ENCODE assay signal across 9 cellular contexts in genomic region chr18:34222396-34223163, GRCh38. TPM values are rescaled to one million over a fixed set of nuclear protein-coding genes. Genes with fewer than 3 reads are reported as not detected.
DNase-seq lines count a peak whose midpoint lies in the region; ATAC-seq, FAIRE-seq and TF ChIP-seq lines count a peak whose summit lies in the region.
"Had no signal": no experiment of that assay in that cellular context is flagged by ENCODE, and none has a peak within 500 bp of the region (broad histone marks: within the 10 kb centered on the region; RNA-seq: fewer than 3 reads in every experiment).

No MANE protein-coding gene starts in this region.

- in situ Hi-C loops in HepG2 (cut with HindIII; ENCODE audit: extremely low pct_ligation_motif_present, low pct_unique_long_range_greater_than_20kb): loop anchor here (10.0 kb wide), 1 partner anchor 102 kb away; no protein-coding TSS in a partner anchor

- CTCF ChIA-PET in HepG2 (lab: Yijun Ruan, JAX; ENCODE audit: low intra/inter-chr PET ratio, low total read pairs): no interaction called here

- H3K4me2 ChIP-seq in HepG2 (ENCODE audit: low read depth, low read length): peak overlapping the region; percentile 59

- no peak for TF ChIP-seq CTCF in HepG2 (CRISPR knock-in tag; IDR thresholded peaks at IDR 0.05)
- TF ChIP-seq CTCF in tibial nerve (IDR thresholded peaks at IDR 0.05): no peak

- BruUV-seq in HepG2 (replicated peaks; lab: Mats Ljungman, UMichigan): no TSS peak

- no peaks in the 10 kb centered on the region for H4K20me1 ChIP-seq in HepG2 (ENCODE audit: insufficient read depth, low read length)

- DNase-seq in DMS153 (lab: John Stamatoyannopoulos, UW) (peak; percentile 58), DMS153 treated with DMSO at 0.1 percent for 48 hours (lab: John Stamatoyannopoulos, UW; ENCODE audit: unreplicated experiment) (no peak), NCI-H2171 (lab: John Stamatoyannopoulos, UW) (peak; percentile 45), cerebellar cortex (ENCODE audit: low spot score) (peak; percentile 66), HepG2 (ENCODE audit: low spot score) (no peak), tibial nerve (ENCODE audit: low spot score in 2 of 2) (no peak), T-helper 1 cell (no peak)

- H3K9me3 ChIP-seq in HepG2 (ENCODE audit: low read length): no peaks in the 10 kb centered on the region
- H3K9me3 ChIP-seq in tibial nerve: no peaks in the 10 kb centered on the region

- no peak overlapping the region for H3K9ac ChIP-seq in HepG2 (ENCODE audit: insufficient read depth, low read depth, low read length)

- H3K36me3 ChIP-seq in HepG2 (replicated peaks in 1 of 2; ENCODE audit: control insufficient read depth in 1 of 2, insufficient read depth in 2 of 2, low read length in 2 of 2) (no peaks in the 10 kb centered on the region), tibial nerve (no peaks in the 10 kb centered on the region)

- H3K27me3 ChIP-seq in HepG2 (ENCODE audit: control insufficient read depth in 1 of 2, insufficient read depth in 2 of 2, low read length in 2 of 2) (peaks cover 5 to 31% of the 10 kb centered on the region in 2 experiments), tibial nerve (peaks cover 0 to 62% of the 10 kb centered on the region in 2 donors)

- H3K4me1 ChIP-seq in HepG2 (ENCODE audit: insufficient read depth, low read length) (peaks cover 40% of the 10 kb centered on the region), tibial nerve (peaks cover 0 to 37% (median 17%) of the 10 kb centered on the region in 4 donors)

- intact Hi-C loops in HepG2 (cut with micrococcal nuclease; ENCODE audit: unreplicated experiment): no loop called here

- TF ChIP-seq POLR2A in HepG2 (IDR thresholded peaks at IDR 0.05; ENCODE audit: insufficient read depth in 1 of 2, low read depth in 2 of 2, low read length in 2 of 2) (no peak), tibial nerve (IDR thresholded peaks at IDR 0.05) (no peak)

- 9% methylated on average over 10 of the region's 66 CpGs for WGBS in HepG2 (ENCODE audit: low lambda C conversion rate)
- WGBS in tibial nerve, 2 donors: 1% methylated on average over 62 to 65 of the region's 66 CpGs

- TF ChIP-seq EP300 in HepG2 (IDR thresholded peaks at IDR 0.05; ENCODE audit: low read depth in 2 of 2, low read length in 2 of 2) (no peak), HepG2 (CRISPR knock-in tag; IDR thresholded peaks at IDR 0.05; ENCODE audit: borderline replicate concordance) (no peak), tibial nerve (IDR thresholded peaks at IDR 0.05) (no peak)

- H3K4me3 ChIP-seq in HepG2 (replicated peaks in 1 of 3; ENCODE audit: insufficient read depth in 1 of 3, low read depth in 2 of 3, low read length in 3 of 3) (peak overlapping the region; percentile 26 to 52 (median 28); a peak in 4 of 6 replicates), tibial nerve (peak overlapping the region; percentile 18 to 48 (median 43))

- no peak overlapping the region for H2AFZ ChIP-seq in HepG2 (ENCODE audit: low read length)

- no peaks in the 10 kb centered on the region for H3K79me2 ChIP-seq in HepG2 (ENCODE audit: insufficient read depth, low read length)

- TF ChIP-seq RAD21 in HepG2 (CRISPR knock-in tag; IDR thresholded peaks at IDR 0.05): no peak

- POLR2A ChIA-PET in HepG2 (lab: Yijun Ruan, JAX): no interaction called here

- peak; percentile 39 for ATAC-seq in HepG2
- no peak for ATAC-seq in GM18517 (IDR thresholded peaks at IDR 0.05; ENCODE audit: unreplicated experiment)

- H3K27ac ChIP-seq in HepG2 (ENCODE audit: extremely low read length, insufficient read depth, low read length): no peak overlapping the region
- H3K27ac ChIP-seq in tibial nerve: no peak overlapping the region

- FAIRE-seq in HepG2 (lab: Jason Lieb, UNC): no peak
- FAIRE-seq: A204.1 had no signal

TF ChIP-seq in HepG2, 621 proteins besides CTCF, POLR2A, EP300 and RAD21:
- no peak for TF ChIP-seq NAIF1 (CRISPR knock-in tag; IDR thresholded peaks at IDR 0.05; ENCODE audit: borderline replicate concordance)
- TF ChIP-seq UBTF (CRISPR knock-in tag; IDR thresholded peaks at IDR 0.05): 0 out of 2 replicates have a peak, but pooled peaks have one; percentile 18

RNA-seq across cellular contexts. Expression of gene NOL4, which starts 2.1 kb away (rescaled TPM):
- 1.3 and 1.8 TPM in 2 replicates for total RNA-seq in HepG2 (2016; rRNA removed; fragmentation: Illumina TruSeq; extraction: Trizol)
- total RNA-seq in HepG2 (2016; cell fraction: cytosol; rRNA removed; fragmentation: Illumina TruSeq; extraction: Trizol; ENCODE audit: low read depth): 0.53 and 0.81 TPM in 2 replicates
- 1.4 and 2.0 TPM in 2 replicates for total RNA-seq in HepG2 (2016; cell fraction: insoluble cytoplasmic fraction; rRNA removed; fragmentation: Illumina TruSeq; extraction: Trizol)
- total RNA-seq in HepG2 (2016; cell fraction: membrane; rRNA removed; fragmentation: Illumina TruSeq; extraction: Trizol): 0.28 and 0.52 TPM in 2 replicates
- 2.8 and 3.3 TPM in 2 replicates for total RNA-seq in HepG2 (2016; cell fraction: nucleus; rRNA removed; fragmentation: Illumina TruSeq; extraction: Trizol)
- polyA plus RNA-seq in HepG2 (2011; rRNA removed): not detected in 2 replicates
- polyA plus RNA-seq in HepG2 (2011; cell fraction: cytosol; rRNA removed): not detected in 2 replicates
- not detected in 2 replicates for polyA plus RNA-seq in HepG2 (2011; cell fraction: nucleus; rRNA removed)
- not detected in 2 replicates for polyA plus RNA-seq in HepG2 (2012)
- polyA plus RNA-seq in HepG2 (2016; cell fraction: cytosol; fragmentation: Illumina TruSeq; extraction: Trizol; ENCODE audit: low read depth): 0.28 TPM in 1 of 2 replicates, not detected in the other
- polyA plus RNA-seq in HepG2 (2016; cell fraction: insoluble cytoplasmic fraction; fragmentation: Illumina TruSeq; extraction: Trizol; ENCODE audit: low read depth): 1.3 and 2.0 TPM in 2 replicates
- polyA plus RNA-seq in HepG2 (2016; cell fraction: membrane; fragmentation: Illumina TruSeq; extraction: Trizol; ENCODE audit: low read depth): 0.17 and 0.40 TPM in 2 replicates
- polyA plus RNA-seq in HepG2 (2016; cell fraction: nucleus; fragmentation: Illumina TruSeq; extraction: Trizol; ENCODE audit: insufficient read depth, low read depth): 0.89 and 1.5 TPM in 2 replicates
- not detected in 2 replicates for polyA minus RNA-seq in HepG2 (2011; rRNA and poly(A)+ RNA removed; ENCODE audit: low replicate concordance)
- polyA minus RNA-seq in HepG2 (2011; cell fraction: cytosol; rRNA and poly(A)+ RNA removed): not detected in 2 replicates
- polyA minus RNA-seq in HepG2 (2011; cell fraction: nucleus; rRNA and poly(A)+ RNA removed): not detected in 2 replicates
- not detected for total RNA-seq in tibial nerve

Comparison
In these comparisons a context has a peak if more than half of its experiments do, and no peak if none do; other contexts are left out.
1. DNase-seq: peak in DMS153 (single experiment), NCI-H2171 (single experiment) and cerebellar cortex (single experiment); none in DMS153 treated with DMSO at 0.1 percent for 48 hours (single experiment), HepG2 (single experiment), tibial nerve (0 of 2) and T-helper 1 cell (0 of 5).